21 cellular contexts compared by ENCODE assay signal in the genomic region with DNA sequence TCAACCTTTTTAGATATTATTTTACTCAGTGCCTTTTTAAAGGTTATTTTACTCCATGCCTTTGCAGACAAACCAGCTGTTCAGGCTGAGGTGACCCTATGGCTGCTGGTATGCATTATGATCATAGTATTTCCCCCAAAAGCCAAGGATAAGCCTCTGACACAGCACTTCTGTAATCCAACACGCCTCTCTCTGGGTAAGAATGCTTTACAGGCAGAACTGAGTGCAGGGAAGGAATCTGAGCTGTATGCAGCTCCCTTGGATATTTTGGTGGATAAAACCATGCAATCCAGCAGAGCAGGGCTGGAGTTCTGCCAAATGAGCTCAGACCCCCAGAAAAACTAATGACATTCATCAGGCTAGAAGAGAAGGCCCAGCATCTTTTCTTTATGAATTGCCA. TPM values are rescaled to one million over a fixed set of nuclear protein-coding genes. Genes with fewer than 3 reads are reported as not detected.
DNase-seq lines count a peak whose midpoint lies in the region; ATAC-seq and TF ChIP-seq lines count a peak whose summit lies in the region.
"Had no signal": no experiment of that assay in that cellular context is flagged by ENCODE, and none has a peak within 500 bp of the region (broad histone marks: within the 10 kb centered on the region; RNA-seq: fewer than 3 reads in every experiment).

No MANE protein-coding gene starts in this region.

- H3K27me3 ChIP-seq in A673 (replicated peaks; ENCODE audit: insufficient read depth, low read depth, low read length, poor library complexity): no peaks in the 10 kb centered on the region
- no peaks in the 10 kb centered on the region for H3K27me3 ChIP-seq in IMR-90 (ENCODE audit: control insufficient read depth, insufficient read depth, low read length)
- H3K27me3 ChIP-seq: body of pancreas, gastroesophageal sphincter, tibial nerve had no signal

- in situ Hi-C loops in IMR-90 (cut with MboI; ENCODE audit: low sequenced_read_pairs): no loop called here

- H4K91ac ChIP-seq in IMR-90 (ENCODE audit: insufficient read depth, low read depth, low read length): no peak overlapping the region

- H4K8ac ChIP-seq in IMR-90 (ENCODE audit: low read depth in 2 of 2, low read length in 2 of 2): no peak overlapping the region

- H2AFZ ChIP-seq in IMR-90 (replicated peaks; ENCODE audit: low read length, poor library complexity): peak overlapping the region; percentile 19

- H3K27me3 Mint-ChIP-seq in brain: peaks cover 7% of the 10 kb centered on the region
- H3K27me3 Mint-ChIP-seq: activated B cell treated with CpG ODN at 0.5 μM for 24 hours had no signal

- TF ChIP-seq CTCF in A673 (conservative IDR thresholded peaks at IDR 0.05; ENCODE audit: low read depth, low read length) (no peak), IMR-90 (conservative IDR thresholded peaks at IDR 0.05; ENCODE audit: low read depth, low read length) (no peak), brain (conservative IDR thresholded peaks at IDR 0.05) (no peak)

- TF ChIP-seq RAD21 in IMR-90 (IDR thresholded peaks at IDR 0.05; ENCODE audit: low read length): no peak

- H2BK20ac ChIP-seq in IMR-90 (ENCODE audit: low read depth, low read length): no peak overlapping the region

- CTCF ChIA-PET in A673 (lab: Charles Lee): no interaction called here
- CTCF ChIA-PET in IMR-90 (lab: Yijun Ruan, JAX): interaction anchor here (1.0 to 1.3 kb wide), 2 partner anchors 8 to 65 kb away, joined by 3 read pairs; no protein-coding TSS in a partner anchor

- H3K4ac ChIP-seq in IMR-90 (ENCODE audit: low read depth, low read length): no peak overlapping the region

- H2BK120ac ChIP-seq in IMR-90 (ENCODE audit: low read depth, low read length): no peak overlapping the region

- H3K56ac ChIP-seq in IMR-90 (ENCODE audit: extremely low read depth, insufficient read depth, low read length): no peak overlapping the region

- no peak overlapping the region for H3K23ac ChIP-seq in IMR-90 (ENCODE audit: low read depth, low read length)

- BruUV-seq in A673 (replicated peaks; lab: Mats Ljungman, UMichigan) (no TSS peak), IMR-90 (replicated peaks; lab: Mats Ljungman, UMichigan) (no TSS peak)

- peak overlapping the region; percentile 56 for H3K4me2 ChIP-seq in IMR-90 (ENCODE audit: low read depth, low read length)

- no peak overlapping the region for H3K9ac ChIP-seq in IMR-90 (ENCODE audit: low read depth, low read length)

- peak overlapping the region in 4 of 5 experiments; percentile 9 to 72 (median 58) for H3K4me3 Mint-ChIP-seq in brain
- H3K4me3 Mint-ChIP-seq: activated B cell treated with CpG ODN at 0.5 μM for 24 hours, neural crest cell had no signal

- no peak overlapping the region for H2BK15ac ChIP-seq in IMR-90 (ENCODE audit: low read depth, low read length)

- peaks cover 26% of the 10 kb centered on the region for H3K4me1 ChIP-seq in A673 (ENCODE audit: insufficient read depth, low read length, poor library complexity, severe bottlenecking)
- H3K4me1 ChIP-seq in IMR-90 (ENCODE audit: control insufficient read depth, insufficient read depth, low read length): peaks cover 10% of the 10 kb centered on the region

- dilution Hi-C loops in IMR-90 (cut with HindIII; ENCODE audit: low sequenced_read_pairs, unreplicated experiment): no loop called here

- TF ChIP-seq POLR2A in IMR-90 (IDR thresholded peaks at IDR 0.05; ENCODE audit: low read depth, low read length): no peak

- H3K9me3 Mint-ChIP-seq in brain: no peaks in the 10 kb centered on the region
- H3K9me3 Mint-ChIP-seq: neural crest cell had no signal

- no peak overlapping the region for H2AK9ac ChIP-seq in IMR-90 (replicated peaks; ENCODE audit: low read depth, low read length, poor library complexity)

- no CpG with 5 or more reads among the region's 1 CpG for WGBS in IMR-90 (ENCODE audit: extremely low coverage in 2 of 2, insufficient read length in 1 of 2), 2 experiments

- H3K36me3 Mint-ChIP-seq in brain: no peaks in the 10 kb centered on the region

- H3K36me3 ChIP-seq in A673 (ENCODE audit: insufficient read depth, low read length, poor library complexity, severe bottlenecking): no peaks in the 10 kb centered on the region
- no peaks in the 10 kb centered on the region for H3K36me3 ChIP-seq in IMR-90 (ENCODE audit: control insufficient read depth, insufficient read depth, low read length)
- H3K36me3 ChIP-seq: gastroesophageal sphincter, tibial nerve had no signal

- H3K9me3 ChIP-seq in A673 (ENCODE audit: low read depth, low read length, poor library complexity, severe bottlenecking): no peaks in the 10 kb centered on the region
- H3K9me3 ChIP-seq in IMR-90 (ENCODE audit: control insufficient read depth, insufficient read depth, low read length): no peaks in the 10 kb centered on the region
- H3K9me3 ChIP-seq: body of pancreas, gastroesophageal sphincter, tibial nerve had no signal

- H3K4me3 ChIP-seq in A673 (ENCODE audit: low read depth, low read length, poor library complexity, severe bottlenecking): no peak overlapping the region
- no peak overlapping the region for H3K4me3 ChIP-seq in IMR-90 (ENCODE audit: insufficient read depth, low read depth, low read length)
- H3K4me3 ChIP-seq: body of pancreas, gastroesophageal sphincter, lung, tibial nerve had no signal

- no peak overlapping the region for H4K5ac ChIP-seq in IMR-90 (ENCODE audit: low read depth, low read length)

- POLR2A ChIA-PET in A673 (lab: Charles Lee; ENCODE audit: low non-redundant PET) (interaction anchor here (0.6 kb wide), 1 partner anchor 18 kb away, joined by 3 read pairs; no protein-coding TSS in a partner anchor), IMR-90 (lab: Charles Lee; ENCODE audit: unreplicated experiment) (no interaction called here)

- H2BK5ac ChIP-seq in IMR-90 (ENCODE audit: low read depth, low read length, poor library complexity, severe bottlenecking): peak overlapping the region; percentile 5

- peak overlapping the region; percentile 78 to 96 (median 92) for H3K27ac Mint-ChIP-seq in brain
- H3K27ac Mint-ChIP-seq: activated B cell treated with CpG ODN at 0.5 μM for 24 hours had no signal

- peaks cover 0 to 9% of the 10 kb centered on the region in 2 experiments; a peak in 1 of 4 replicates for H3K79me1 ChIP-seq in IMR-90 (ENCODE audit: low read depth in 1 of 2, low read length in 2 of 2)

- H2AK5ac ChIP-seq in IMR-90 (ENCODE audit: low read depth, low read length): no peak overlapping the region

- peak; percentile 77 for ATAC-seq in IMR-90 (ENCODE audit: low read depth)
- ATAC-seq in GM18511 (IDR thresholded peaks at IDR 0.05; ENCODE audit: unreplicated experiment): no peak
- ATAC-seq in HG02938 (IDR thresholded peaks at IDR 0.05; ENCODE audit: unreplicated experiment): no peak
- ATAC-seq in HG03378 (IDR thresholded peaks at IDR 0.05; ENCODE audit: unreplicated experiment): no peak
- ATAC-seq: body of pancreas, gastroesophageal sphincter, Panc1 had no signal

- intact Hi-C loops in A673 (cut with micrococcal nuclease; ENCODE audit: unreplicated experiment) (no loop called here), IMR-90 (cut with micrococcal nuclease) (no loop called here)

- H3K14ac ChIP-seq in IMR-90 (replicated peaks; ENCODE audit: low read depth, low read length): no peak overlapping the region

- no peak overlapping the region for H3K18ac ChIP-seq in IMR-90 (ENCODE audit: low read depth, low read length)

- H3K27ac ChIP-seq in A673 (ENCODE audit: low read depth, low read length, poor library complexity, severe bottlenecking) (peak overlapping the region; percentile 47), IMR-90 (ENCODE audit: insufficient read depth, low read length) (peak overlapping the region; percentile 21; the same call in 1 of the 2 replicates)
- H3K27ac ChIP-seq: body of pancreas, gastroesophageal sphincter, tibial nerve had no signal

- H3K4me1 Mint-ChIP-seq in brain: peaks cover 60% of the 10 kb centered on the region

- peaks cover 12% of the 10 kb centered on the region for H3K9me1 ChIP-seq in IMR-90 (ENCODE audit: insufficient read depth, low read length)

- DNase-seq in A673 (ENCODE audit: low spot score) (peak; percentile 52), IMR-90 (peak; percentile 92), left kidney (ENCODE audit: low read depth, low spot score) (peak; percentile 62), OCI-M2 (lab: John Stamatoyannopoulos, UW; ENCODE audit: unreplicated experiment) (no peak)
- DNase-seq: ACHN; activated B cell treated with CpG ODN at 0.5 μM for 24 hours; activated effector memory CD4-positive, alpha-beta T cell treated with anti-CD3 and anti-CD28 coated beads, Interleukin-2, amount 50 U/mL, for 16 hours; body of pancreas; effector CD4-positive, alpha-beta T cell; GF-D8; NCI-H1694 treated with DMSO at 0.1 percent for 48 hours; NCI-H526 had no signal

- no peaks in the 10 kb centered on the region for H4K20me1 ChIP-seq in IMR-90 (ENCODE audit: insufficient read depth, low read length)

TF ChIP-seq in IMR-90, 13 proteins besides CTCF, POLR2A, EP300 and RAD21:
- peak; percentile 43 for TF ChIP-seq RCOR1 (IDR thresholded peaks at IDR 0.05; ENCODE audit: insufficient replicate concordance, low read length)
- peak; percentile 84 for TF ChIP-seq NFE2L2 (IDR thresholded peaks at IDR 0.05; ENCODE audit: low read depth, low read length)
- no peak for TF ChIP-seq CEBPB (IDR thresholded peaks at IDR 0.05; ENCODE audit: low read depth, low read length)
- peak; percentile 81 for TF ChIP-seq MAFK (IDR thresholded peaks at IDR 0.05; ENCODE audit: low read depth, low read length)

RNA-seq across cellular contexts. Expression of gene MAP1A, which starts 11.7 kb away (rescaled TPM):
- 65.8 and 83.8 TPM in 2 replicates for total RNA-seq in A673 (2021)
- 47.2 and 48.2 TPM in 2 replicates for total RNA-seq in IMR-90 (2012; rRNA removed)
- 28.7 and 31.3 TPM in 2 replicates for polyA plus RNA-seq in IMR-90 (2012; rRNA removed)
- polyA plus RNA-seq in IMR-90 (2012; cell fraction: cytosol; rRNA removed): 15.3 and 17.4 TPM in 2 replicates
- 12.7 and 15.8 TPM in 2 replicates for polyA plus RNA-seq in IMR-90 (2012; cell fraction: nucleus; rRNA removed; ENCODE audit: low replicate concordance)
- 107 TPM for polyA plus RNA-seq in brain (ENCODE audit: insufficient read depth, low read depth, low replicate concordance)

RNA-seq across cellular contexts. Expression of gene TP53BP1, which starts 12.8 kb away (rescaled TPM):
- total RNA-seq in A673 (2021): 66.0 and 74.5 TPM in 2 replicates
- 64.5 and 73.9 TPM in 2 replicates for total RNA-seq in IMR-90 (2012; rRNA removed)
- 33.9 and 36.3 TPM in 2 replicates for polyA plus RNA-seq in IMR-90 (2012; rRNA removed)
- polyA plus RNA-seq in IMR-90 (2012; cell fraction: cytosol; rRNA removed): 15.6 and 19.1 TPM in 2 replicates
- 46.0 and 100 TPM in 2 replicates for polyA plus RNA-seq in IMR-90 (2012; cell fraction: nucleus; rRNA removed; ENCODE audit: low replicate concordance)
- 22.8 TPM for polyA plus RNA-seq in brain (ENCODE audit: insufficient read depth, low read depth, low replicate concordance)
